In genomic region chr20:31945319-31945718, GRCh38 we compare ENCODE assay signal across 20 cellular contexts. TPM values are rescaled to one million over a fixed set of nuclear protein-coding genes. Genes with fewer than 3 reads are reported as not detected.
DNase-seq lines count a peak whose midpoint lies in the region; ATAC-seq and TF ChIP-seq lines count a peak whose summit lies in the region.
"Had no signal": no experiment of that assay in that cellular context is flagged by ENCODE, and none has a peak within 500 bp of the region (broad histone marks: within the 10 kb centered on the region; RNA-seq: fewer than 3 reads in every experiment).

No MANE protein-coding gene starts in this region.

- ATAC-seq in stimulated activated memory B cell treated with anti-CD40 and anti-IgM and Interleukin-4, amounts not matched to agents 10 μg/mL and 1 μg/mL and 100 μg/mL, for 72 hours = no peak
- ATAC-seq in HG03280 (IDR thresholded peaks at IDR 0.05; ENCODE audit: unreplicated experiment) = no peak
- ATAC-seq: A549 had no signal

- H3K9ac ChIP-seq in mammary epithelial cell (ENCODE audit: insufficient read depth, low read length) (no peak overlapping the region), SK-N-MC (ENCODE audit: insufficient read length) (no peak overlapping the region), neuronal stem cell (ENCODE audit: low read depth, low read length, poor library complexity) (no peak overlapping the region)

- H3K9me3 Mint-ChIP-seq in MCF 10A (ENCODE audit: unreplicated experiment) = no peaks in the 10 kb centered on the region
- no peaks in the 10 kb centered on the region for H3K9me3 Mint-ChIP-seq in stimulated activated memory B cell treated with anti-CD40 and anti-IgM and Interleukin-4, amounts not matched to agents 10 μg/mL and 1 μg/mL and 100 μg/mL, for 72 hours
- H3K9me3 Mint-ChIP-seq: CD4-positive, alpha-beta memory T cell; H9 had no signal

- H3K9me3 ChIP-seq in mammary epithelial cell (replicated peaks; ENCODE audit: insufficient read depth, low read length) = no peaks in the 10 kb centered on the region
- H3K9me3 ChIP-seq in SK-N-MC (ENCODE audit: low read depth, low read length) = 0 out of 2 replicates have a peak, but pooled peaks cover 5% of the 10 kb centered on the region
- peaks cover 0 to 8% of the 10 kb centered on the region in 2 donors for H3K9me3 ChIP-seq in neuronal stem cell (replicated peaks in 1 of 2; ENCODE audit: control insufficient read depth in 2 of 2, insufficient read depth in 1 of 2, low read depth in 1 of 2, low read length in 2 of 2)
- H3K9me3 ChIP-seq in testis = no peaks in the 10 kb centered on the region

- H2AK5ac ChIP-seq in neuronal stem cell (ENCODE audit: low read depth, low read length) = no peak overlapping the region

- H3K36me3 ChIP-seq in mammary epithelial cell (ENCODE audit: insufficient read depth, low read length) (peaks cover 16% of the 10 kb centered on the region), SK-N-MC (ENCODE audit: insufficient read depth, low read length) (peaks cover 59% of the 10 kb centered on the region), neuronal stem cell (replicated peaks in 1 of 2; ENCODE audit: control insufficient read depth in 2 of 2, insufficient read depth in 2 of 2, low read length in 2 of 2) (peaks cover 42 to 63% of the 10 kb centered on the region in 2 donors), testis (ENCODE audit: low read depth, missing control alignments) (no peaks in the 10 kb centered on the region)

- H3K4me2 ChIP-seq in mammary epithelial cell (ENCODE audit: insufficient read depth, low read depth, low read length) (no peak overlapping the region), neuronal stem cell (ENCODE audit: insufficient read depth, low read length, poor library complexity, severe bottlenecking) (no peak overlapping the region)
- H3K4me2 ChIP-seq: A549 had no signal

- H3K27me3 Mint-ChIP-seq in MCF 10A (ENCODE audit: insufficient read depth, unreplicated experiment) = no peaks in the 10 kb centered on the region
- no peaks in the 10 kb centered on the region for H3K27me3 Mint-ChIP-seq in stimulated activated memory B cell treated with anti-CD40 and anti-IgM and Interleukin-4, amounts not matched to agents 10 μg/mL and 1 μg/mL and 100 μg/mL, for 72 hours
- H3K27me3 Mint-ChIP-seq: CD4-positive, alpha-beta memory T cell had no signal

- no peak overlapping the region for H2BK12ac ChIP-seq in neuronal stem cell (ENCODE audit: low read length)

- H3K4me3 ChIP-seq in mammary epithelial cell (replicated peaks in 1 of 3; ENCODE audit: insufficient read depth in 1 of 3, low read depth in 2 of 3, low read length in 3 of 3) (no peak overlapping the region), SK-N-MC (no peak overlapping the region), neuronal stem cell (ENCODE audit: low read length in 2 of 2) (no peak overlapping the region), testis (no peak overlapping the region)
- H3K4me3 ChIP-seq: A549 had no signal

- H3K23ac ChIP-seq in neuronal stem cell (ENCODE audit: low read depth, low read length, poor library complexity) = no peak overlapping the region

- no peak overlapping the region for H3K18ac ChIP-seq in neuronal stem cell (ENCODE audit: low read length)

- POLR2A ChIA-PET in MCF 10A (lab: Yijun Ruan, JAX) = interaction anchor here (0.6 kb wide), 1 partner anchor 8 kb away, joined by 3 read pairs; no protein-coding TSS in a partner anchor

- 11% methylated on average over 4 of the region's 4 CpGs for WGBS in mammary epithelial cell (ENCODE audit: low coverage, missing lambda C conversion rate)
- no CpG with 5 or more reads among the region's 4 CpGs for WGBS in neuronal stem cell (ENCODE audit: extremely low coverage in 2 of 2, insufficient read length in 2 of 2, insufficient replicate concordance in 1 of 2), 2 donors
- 45 to 80% methylated on average over 4 of the region's 4 CpGs for WGBS in testis, 2 donors

- no peaks in the 10 kb centered on the region for H4K20me1 ChIP-seq in mammary epithelial cell (ENCODE audit: insufficient read depth, low read length)

- TF ChIP-seq CTCF in mammary epithelial cell (conservative IDR thresholded peaks at IDR 0.05 in 1 of 2, IDR thresholded peaks at IDR 0.05 in 1 of 2; ENCODE audit: extremely low read depth in 1 of 2, insufficient read depth in 1 of 2, low read depth in 1 of 2, low read length in 2 of 2) (no peak), MCF 10A (IDR thresholded peaks at IDR 0.05; ENCODE audit: unreplicated experiment) (no peak), testis (IDR thresholded peaks at IDR 0.05) (no peak)

- no peak overlapping the region for H3K27ac Mint-ChIP-seq in MCF 10A (ENCODE audit: low read depth, unreplicated experiment)
- H3K27ac Mint-ChIP-seq in stimulated activated memory B cell treated with anti-CD40 and anti-IgM and Interleukin-4, amounts not matched to agents 10 μg/mL and 1 μg/mL and 100 μg/mL, for 72 hours = no peak overlapping the region
- H3K27ac Mint-ChIP-seq: H9 had no signal

- H3K4ac ChIP-seq in neuronal stem cell (ENCODE audit: low read length) = no peak overlapping the region

- peaks cover 6% of the 10 kb centered on the region for H3K4me1 Mint-ChIP-seq in MCF 10A (ENCODE audit: insufficient read depth, unreplicated experiment)
- H3K4me1 Mint-ChIP-seq in stimulated activated memory B cell treated with anti-CD40 and anti-IgM and Interleukin-4, amounts not matched to agents 10 μg/mL and 1 μg/mL and 100 μg/mL, for 72 hours = peaks cover 14% of the 10 kb centered on the region
- H3K4me1 Mint-ChIP-seq: H9 had no signal

- dilution Hi-C loops in mammary epithelial cell (cut with HindIII; ENCODE audit: low sequenced_read_pairs) = no loop called here

- BruUV-seq in mammary epithelial cell (replicated peaks; lab: Mats Ljungman, UMichigan) (TSS peak; percentile 27), MCF 10A (replicated peaks; lab: Mats Ljungman, UMichigan) (no TSS peak)

- no peak overlapping the region for H4K91ac ChIP-seq in neuronal stem cell (ENCODE audit: low read depth, low read length, poor library complexity)

- in situ Hi-C loops in mammary epithelial cell (cut with MboI; ENCODE audit: low sequenced_read_pairs in 2 of 2) = no loop called here

- CTCF ChIA-PET in mammary epithelial cell (lab: Charles Lee; ENCODE audit: low non-redundant PET) (no interaction called here), MCF 10A (lab: Yijun Ruan, JAX) (interaction anchor here (0.8 to 2.3 kb wide), 2 partner anchors 93 to 320 kb away, joined by 3 to 13 read pairs; no protein-coding TSS in a partner anchor)

- H2BK15ac ChIP-seq in neuronal stem cell (ENCODE audit: low read length) = no peak overlapping the region

- H3K27ac ChIP-seq in mammary epithelial cell (ENCODE audit: insufficient read depth, low read depth, low read length) = no peak overlapping the region
- H3K27ac ChIP-seq in SK-N-MC = 0 out of 2 replicates have a peak overlapping the region, but pooled peaks have one; percentile 22
- H3K27ac ChIP-seq in neuronal stem cell (replicated peaks; ENCODE audit: low read length) = no peak overlapping the region
- no peak overlapping the region for H3K27ac ChIP-seq in testis
- H3K27ac ChIP-seq: 22Rv1, A549 had no signal

- H2AFZ ChIP-seq in mammary epithelial cell (ENCODE audit: low read depth, low read length) (no peak overlapping the region), neuronal stem cell (ENCODE audit: low read length) (no peak overlapping the region)

- no peak for TF ChIP-seq POLR2A in testis (IDR thresholded peaks at IDR 0.05)

- H3K27me3 ChIP-seq in mammary epithelial cell (ENCODE audit: insufficient read depth, low read length) (no peaks in the 10 kb centered on the region), neuronal stem cell (ENCODE audit: control insufficient read depth in 3 of 3, insufficient read depth in 3 of 3, low read depth in 1 of 3, low read length in 3 of 3) (no peaks in the 10 kb centered on the region), testis (no peaks in the 10 kb centered on the region)

- H3K4me1 ChIP-seq in mammary epithelial cell (ENCODE audit: insufficient read depth, low read length) (peaks cover 5% of the 10 kb centered on the region), neuronal stem cell (ENCODE audit: control insufficient read depth in 2 of 2, insufficient read depth in 1 of 2, low read depth in 1 of 2, low read length in 2 of 2) (no peaks in the 10 kb centered on the region), testis (peaks cover 36% of the 10 kb centered on the region)

- H3K36me3 Mint-ChIP-seq in MCF 10A (ENCODE audit: insufficient read depth, unreplicated experiment) = peaks cover 45% of the 10 kb centered on the region
- peaks cover 72% of the 10 kb centered on the region for H3K36me3 Mint-ChIP-seq in stimulated activated memory B cell treated with anti-CD40 and anti-IgM and Interleukin-4, amounts not matched to agents 10 μg/mL and 1 μg/mL and 100 μg/mL, for 72 hours

- peak overlapping the region; percentile 1 for H2BK5ac ChIP-seq in neuronal stem cell (ENCODE audit: low read length)

- H4K8ac ChIP-seq in neuronal stem cell (ENCODE audit: low read depth, low read length) = no peak overlapping the region

- H2BK120ac ChIP-seq in neuronal stem cell (ENCODE audit: low read depth, low read length) = no peak overlapping the region

- H3K4me3 Mint-ChIP-seq in MCF 10A (ENCODE audit: unreplicated experiment) = no peak overlapping the region
- H3K4me3 Mint-ChIP-seq in stimulated activated memory B cell treated with anti-CD40 and anti-IgM and Interleukin-4, amounts not matched to agents 10 μg/mL and 1 μg/mL and 100 μg/mL, for 72 hours = no peak overlapping the region
- H3K4me3 Mint-ChIP-seq: CD14-positive monocyte; CD4-positive, alpha-beta memory T cell; H9 had no signal

- DNase-seq in mammary epithelial cell (no peak), MCF 10A (ENCODE audit: unreplicated experiment) (no peak), SK-N-MC (ENCODE audit: low read depth, low spot score) (no peak), neuronal stem cell (ENCODE audit: low spot score) (no peak), testis (peak; percentile 58)
- no peak for DNase-seq in central memory CD4-positive, alpha-beta T cell
- DNase-seq: AML-193; Calu3; CD4-positive, alpha-beta memory T cell; DMS 273 treated with DMSO at 0.1 percent for 48 hours; DMS53; DND-41; EL; H9 had no signal

- peaks cover 13% of the 10 kb centered on the region for H3K79me2 ChIP-seq in mammary epithelial cell (ENCODE audit: insufficient read depth, low read length)

- no peak overlapping the region for H3K14ac ChIP-seq in neuronal stem cell (ENCODE audit: low read length)

- peaks cover 4% of the 10 kb centered on the region for H3K79me1 ChIP-seq in neuronal stem cell (ENCODE audit: low read depth, low read length)

- intact Hi-C loops in mammary epithelial cell (cut with micrococcal nuclease) (no loop called here), MCF 10A (cut with micrococcal nuclease) (no loop called here), testis (cut with DNase I; ENCODE audit: low total_unique reads) (no loop called here)

RNA-seq across cellular contexts. Expression of gene PDRG1, which starts 6.5 kb away (rescaled TPM):
- total RNA-seq in mammary epithelial cell (10 to 100 TPM in 1 of 2 donors, 1 to 10 TPM in 1; 5.0 to 15.6 TPM), MCF 10A (2022) (12.2 and 16.3 TPM in 2 replicates), testis (10 to 100 TPM; 27.0 to 37.5 TPM)
- polyA plus RNA-seq in mammary epithelial cell (17.2 TPM), testis (ENCODE audit: insufficient read depth, low read depth, low replicate concordance) (70.1 TPM)
- polyA minus RNA-seq in mammary epithelial cell = 2.3 TPM
- 20.2 TPM for polyA plus RNA-seq in neuronal stem cell (2013, experiment 1 of 2)
- polyA plus RNA-seq in neuronal stem cell (2013, experiment 2 of 2) = 20.3 TPM

RNA-seq across cellular contexts. Expression of gene XKR7, which starts 22.6 kb away (rescaled TPM):
- total RNA-seq in mammary epithelial cell (not detected), MCF 10A (2022) (not detected in 2 replicates), testis (under 1 TPM; 0.25 to 0.39 TPM)
- polyA plus RNA-seq in mammary epithelial cell (not detected), testis (ENCODE audit: insufficient read depth, low read depth, low replicate concordance) (0.96 TPM)
- not detected for polyA minus RNA-seq in mammary epithelial cell
- polyA plus RNA-seq in neuronal stem cell (2013, experiment 1 of 2) = 0.06 TPM
- polyA plus RNA-seq in neuronal stem cell (2013, experiment 2 of 2) = 0.07 TPM
- total RNA-seq: Calu3; CD4-positive, alpha-beta memory T cell; HT-29 had no signal
- polyA plus RNA-seq: CD4-positive, alpha-beta memory T cell had no signal
